In the genomic region with DNA sequence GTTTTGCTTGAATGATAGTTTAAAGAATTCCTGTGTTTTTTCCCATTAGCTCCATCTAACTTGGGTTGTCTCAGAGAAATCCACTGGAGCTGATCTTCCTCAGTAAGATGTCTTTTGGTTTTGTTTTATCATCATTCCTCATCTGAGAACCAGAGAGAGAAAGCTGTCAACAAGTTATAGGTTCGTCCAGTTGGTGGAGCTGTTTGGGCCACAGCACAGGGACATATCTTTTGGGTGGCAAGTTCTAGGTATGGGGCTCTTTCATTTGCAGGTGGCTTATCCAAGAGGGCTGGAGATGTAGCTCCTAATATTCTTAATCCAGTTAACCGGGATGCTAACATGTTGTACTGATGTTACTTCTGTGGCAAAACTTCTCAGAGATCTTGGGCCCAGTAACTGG, we compare ENCODE assay signal across 1 cellular context.
A peak's percentile ranks its signal among the peaks of the same experiment; 100 is the strongest.
TF ChIP-seq lines count a peak whose summit lies in the region.

No MANE protein-coding gene starts in this region.

TF ChIP-seq in K562, 482 proteins besides CTCF, POLR2A, EP300 and RAD21:
- TF ChIP-seq PBX2 (CRISPR knock-in tag; IDR thresholded peaks at IDR 0.05; ENCODE audit: low read depth) (no peak), PBX2 (tag; conservative IDR thresholded peaks at IDR 0.05; ENCODE audit: low read depth) (0 out of 2 replicates have a peak, but pooled peaks have one; percentile 38), PKNOX1 (IDR thresholded peaks at IDR 0.05) (0 out of 2 replicates have a peak, but pooled peaks have one; percentile 13), ZNF398 (CRISPR knock-in tag; IDR thresholded peaks at IDR 0.05) (no peak), CTBP1 (IDR thresholded peaks at IDR 0.05; ENCODE audit: borderline replicate concordance) (peak; percentile 25; the same call in 1 of the 2 replicates), TCF3 (CRISPR knock-in tag; IDR thresholded peaks at IDR 0.05) (no peak), SETDB1 (IDR thresholded peaks at IDR 0.05; ENCODE audit: low read length) (no peak), MEIS2 (IDR thresholded peaks at IDR 0.05; ENCODE audit: partially characterized antibody) (peak; percentile 22), NFIC (IDR thresholded peaks at IDR 0.05) (no peak), ZKSCAN1 (IDR thresholded peaks at IDR 0.05; ENCODE audit: low read depth, low read length) (no peak), ZNF239 (CRISPR knock-in tag; IDR thresholded peaks at IDR 0.05) (no peak), ZSCAN29 (IDR thresholded peaks at IDR 0.05) (no peak), BMI1 (IDR thresholded peaks at IDR 0.05; ENCODE audit: low read length) (no peak), ZFP1 (CRISPR knock-in tag; IDR thresholded peaks at IDR 0.05) (no peak), TEAD4 (IDR thresholded peaks at IDR 0.05; ENCODE audit: low read length) (0 out of 2 replicates have a peak, but pooled peaks have one; percentile 8), TEAD4 (CRISPR knock-in tag; IDR thresholded peaks at IDR 0.05; ENCODE audit: borderline replicate concordance) (no peak), FOXA1 (IDR thresholded peaks at IDR 0.05; ENCODE audit: borderline replicate concordance) (no peak)
- TF ChIP-seq, protein P1, sequence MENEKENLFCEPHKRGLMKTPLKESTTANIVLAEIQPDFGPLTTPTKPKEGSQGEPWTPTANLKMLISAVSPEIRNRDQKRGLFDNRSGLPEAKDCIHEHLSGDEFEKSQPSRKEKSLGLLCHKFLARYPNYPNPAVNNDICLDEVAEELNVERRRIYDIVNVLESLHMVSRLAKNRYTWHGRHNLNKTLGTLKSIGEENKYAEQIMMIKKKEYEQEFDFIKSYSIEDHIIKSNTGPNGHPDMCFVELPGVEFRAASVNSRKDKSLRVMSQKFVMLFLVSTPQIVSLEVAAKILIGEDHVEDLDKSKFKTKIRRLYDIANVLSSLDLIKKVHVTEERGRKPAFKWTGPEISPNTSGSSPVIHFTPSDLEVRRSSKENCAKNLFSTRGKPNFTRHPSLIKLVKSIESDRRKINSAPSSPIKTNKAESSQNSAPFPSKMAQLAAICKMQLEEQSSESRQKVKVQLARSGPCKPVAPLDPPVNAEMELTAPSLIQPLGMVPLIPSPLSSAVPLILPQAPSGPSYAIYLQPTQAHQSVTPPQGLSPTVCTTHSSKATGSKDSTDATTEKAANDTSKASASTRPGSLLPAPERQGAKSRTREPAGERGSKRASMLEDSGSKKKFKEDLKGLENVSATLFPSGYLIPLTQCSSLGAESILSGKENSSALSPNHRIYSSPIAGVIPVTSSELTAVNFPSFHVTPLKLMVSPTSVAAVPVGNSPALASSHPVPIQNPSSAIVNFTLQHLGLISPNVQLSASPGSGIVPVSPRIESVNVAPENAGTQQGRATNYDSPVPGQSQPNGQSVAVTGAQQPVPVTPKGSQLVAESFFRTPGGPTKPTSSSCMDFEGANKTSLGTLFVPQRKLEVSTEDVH (IDR thresholded peaks at IDR 0.05; ENCODE audit: low read depth, partially characterized antibody), result no peak
- TF ChIP-seq, protein P2, sequence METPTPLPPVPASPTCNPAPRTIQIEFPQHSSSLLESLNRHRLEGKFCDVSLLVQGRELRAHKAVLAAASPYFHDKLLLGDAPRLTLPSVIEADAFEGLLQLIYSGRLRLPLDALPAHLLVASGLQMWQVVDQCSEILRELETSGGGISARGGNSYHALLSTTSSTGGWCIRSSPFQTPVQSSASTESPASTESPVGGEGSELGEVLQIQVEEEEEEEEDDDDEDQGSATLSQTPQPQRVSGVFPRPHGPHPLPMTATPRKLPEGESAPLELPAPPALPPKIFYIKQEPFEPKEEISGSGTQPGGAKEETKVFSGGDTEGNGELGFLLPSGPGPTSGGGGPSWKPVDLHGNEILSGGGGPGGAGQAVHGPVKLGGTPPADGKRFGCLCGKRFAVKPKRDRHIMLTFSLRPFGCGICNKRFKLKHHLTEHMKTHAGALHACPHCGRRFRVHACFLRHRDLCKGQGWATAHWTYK (CRISPR knock-in tag; IDR thresholded peaks at IDR 0.05), result no peak
